In genomic region chr18:56146565-56146964, GRCh38 we compare ENCODE assay signal across 14 cellular contexts.
"Had no signal": no experiment of that assay in that cellular context is flagged by ENCODE, and none has a peak within 500 bp of the region (broad histone marks: within the 10 kb centered on the region; RNA-seq: fewer than 3 reads in every experiment).

No MANE protein-coding gene starts in this region.

- H3K27ac ChIP-seq: gastroesophageal sphincter, pancreas, VCaP had no signal

- DNase-seq: activated CD4-positive, alpha-beta memory T cell treated with anti-CD3 and anti-CD28 coated beads, Interleukin-2, amount 10 ng/mL, durations not matched to agents 7 days and 5 days; activated CD4-positive, alpha-beta T cell treated with anti-CD3 and anti-CD28 coated beads for 36 hours; activated gamma-delta T cell treated with Interleukin-2 at 50 U/mL for 16 hours; activated naive CD8-positive, alpha-beta T cell treated with anti-CD3 and anti-CD28 coated beads for 36 hours; activated T-cell treated with anti-CD3 and anti-CD28 coated beads, Interleukin-2, amount 50 U/mL, for 72 hours; pancreas; stimulated activated CD4-positive, alpha-beta T cell treated with anti-CD3 and anti-CD28 coated beads, Interleukin-4, amount 100 ng/mL, for 4 hours; stimulated activated naive CD8-positive, alpha-beta T cell treated with anti-CD3 and anti-CD28 coated beads, Interleukin-15, amount 100 ng/mL, for 72 hours; T1000 had no signal

- ATAC-seq: activated CD4-positive, alpha-beta T cell treated with anti-CD3 and anti-CD28 coated beads for 36 hours; activated T-cell treated with anti-CD3 and anti-CD28 coated beads, Interleukin-2, amount 50 U/mL, for 72 hours; gastroesophageal sphincter; pancreas; stimulated activated naive CD8-positive, alpha-beta T cell treated with anti-CD3 and anti-CD28 coated beads, Interleukin-15, amount 100 ng/mL, for 72 hours had no signal

- H3K27me3 Mint-ChIP-seq: activated CD4-positive, alpha-beta memory T cell treated with anti-CD3 and anti-CD28 coated beads, Interleukin-2, amount 10 ng/mL, durations not matched to agents 7 days and 5 days; activated CD4-positive, alpha-beta T cell treated with anti-CD3 and anti-CD28 coated beads for 36 hours; activated naive CD8-positive, alpha-beta T cell treated with anti-CD3 and anti-CD28 coated beads for 36 hours; stimulated activated naive CD8-positive, alpha-beta T cell treated with anti-CD3 and anti-CD28 coated beads, Interleukin-15, amount 100 ng/mL, for 72 hours had no signal

- H3K36me3 Mint-ChIP-seq: activated naive CD8-positive, alpha-beta T cell treated with anti-CD3 and anti-CD28 coated beads for 36 hours had no signal

- H3K4me3 Mint-ChIP-seq: activated CD4-positive, alpha-beta memory T cell treated with anti-CD3 and anti-CD28 coated beads, Interleukin-2, amount 10 ng/mL, durations not matched to agents 7 days and 5 days; activated CD4-positive, alpha-beta T cell treated with anti-CD3 and anti-CD28 coated beads for 36 hours; activated naive CD8-positive, alpha-beta T cell treated with anti-CD3 and anti-CD28 coated beads for 36 hours; activated T-cell treated with anti-CD3 and anti-CD28 coated beads, Interleukin-2, amount 50 U/mL, for 72 hours; neural crest cell; stimulated activated naive CD8-positive, alpha-beta T cell treated with anti-CD3 and anti-CD28 coated beads, Interleukin-15, amount 100 ng/mL, for 72 hours had no signal

- H3K27me3 ChIP-seq: gastroesophageal sphincter, pancreas had no signal

- H3K4me3 ChIP-seq: gastroesophageal sphincter, pancreas had no signal

- FAIRE-seq: endometrium, urothelium cell line had no signal

- H3K36me3 ChIP-seq: gastroesophageal sphincter, pancreas had no signal

- H3K4me1 Mint-ChIP-seq: activated CD4-positive, alpha-beta memory T cell treated with anti-CD3 and anti-CD28 coated beads, Interleukin-2, amount 10 ng/mL, durations not matched to agents 7 days and 5 days; activated CD4-positive, alpha-beta T cell treated with anti-CD3 and anti-CD28 coated beads for 36 hours; activated naive CD8-positive, alpha-beta T cell treated with anti-CD3 and anti-CD28 coated beads for 36 hours; neural crest cell; stimulated activated naive CD8-positive, alpha-beta T cell treated with anti-CD3 and anti-CD28 coated beads, Interleukin-15, amount 100 ng/mL, for 72 hours had no signal

- H3K9me3 ChIP-seq: gastroesophageal sphincter, pancreas had no signal

- H3K4me1 ChIP-seq: gastroesophageal sphincter, pancreas had no signal

- H3K27ac Mint-ChIP-seq: activated CD4-positive, alpha-beta memory T cell treated with anti-CD3 and anti-CD28 coated beads, Interleukin-2, amount 10 ng/mL, durations not matched to agents 7 days and 5 days; activated CD4-positive, alpha-beta T cell treated with anti-CD3 and anti-CD28 coated beads for 36 hours; activated naive CD8-positive, alpha-beta T cell treated with anti-CD3 and anti-CD28 coated beads for 36 hours; activated T-cell treated with anti-CD3 and anti-CD28 coated beads, Interleukin-2, amount 50 U/mL, for 72 hours; stimulated activated naive CD8-positive, alpha-beta T cell treated with anti-CD3 and anti-CD28 coated beads, Interleukin-15, amount 100 ng/mL, for 72 hours had no signal
